ENCODE assay signal across 13 cellular contexts in the genomic region with DNA sequence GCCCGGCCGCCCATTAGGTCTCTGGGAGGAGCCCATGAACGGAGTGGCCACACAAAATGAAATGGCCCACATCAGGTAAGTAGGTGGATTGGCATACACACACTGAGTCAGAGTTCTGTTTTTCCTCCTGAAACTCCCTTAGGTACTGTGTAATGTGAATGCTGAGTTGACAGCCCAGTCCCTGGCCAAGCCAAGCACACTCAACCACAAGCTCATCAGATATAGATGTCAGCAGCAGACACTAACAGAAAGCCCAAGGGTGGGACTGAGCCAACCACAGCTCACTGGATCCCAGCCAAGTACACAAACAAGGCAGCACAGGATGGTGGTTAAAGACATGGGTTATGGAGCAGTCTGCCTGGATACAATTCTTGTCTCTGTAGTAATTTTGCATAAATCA.
DNase-seq lines count a peak whose midpoint lies in the region; ATAC-seq, FAIRE-seq and TF ChIP-seq lines count a peak whose summit lies in the region.
"Had no signal": no experiment of that assay in that cellular context is flagged by ENCODE, and none has a peak within 500 bp of the region (broad histone marks: within the 10 kb centered on the region; RNA-seq: fewer than 3 reads in every experiment).

No MANE protein-coding gene starts in this region.

- no peaks in the 10 kb centered on the region for H3K36me3 ChIP-seq in H1 (ENCODE audit: control insufficient read depth in 2 of 4, insufficient read depth in 4 of 4, low read length in 3 of 4)

- POLR2A ChIA-PET in H1 (lab: Charles Lee; ENCODE audit: partially characterized antibody) = interaction anchor here (1.0 kb wide), 1 partner anchor 11 kb away, joined by 3 read pairs; no protein-coding TSS in a partner anchor

- no peak for TF ChIP-seq EP300 in H1 (IDR thresholded peaks at IDR 0.05; ENCODE audit: borderline replicate concordance in 1 of 2, low read depth in 2 of 2, low read length in 2 of 2)

- no peaks in the 10 kb centered on the region for H3K27me3 ChIP-seq in H1 (replicated peaks in 1 of 4; ENCODE audit: control insufficient read depth in 3 of 4, extremely low read depth in 1 of 4, insufficient read depth in 3 of 4, low read length in 3 of 4)

- ATAC-seq in HG03432 (IDR thresholded peaks at IDR 0.05; ENCODE audit: unreplicated experiment) = peak; percentile 57
- ATAC-seq: HepG2 had no signal

- 95% methylated on average over 3 of the region's 3 CpGs; no CpG with 5 or more reads in 1 of the 2 experiments for WGBS in H1 (ENCODE audit: extremely low coverage in 1 of 2, insufficient coverage in 1 of 2, insufficient read length in 1 of 2, insufficient replicate concordance in 2 of 2, low coverage in 1 of 2, low lambda C conversion rate in 2 of 2, missing lambda C conversion rate in 1 of 2), 2 experiments

- TF ChIP-seq RAD21 in H1 (IDR thresholded peaks at IDR 0.05 in 1 of 2, conservative IDR thresholded peaks at IDR 0.05 in 1 of 2; ENCODE audit: low read depth in 2 of 2, low read length in 2 of 2) = no peak

- H2BK15ac ChIP-seq in H1 (ENCODE audit: low read length) = no peak overlapping the region

- no peaks in the 10 kb centered on the region for H4K20me1 ChIP-seq in H1 (replicated peaks in 1 of 2; ENCODE audit: control insufficient read depth in 1 of 2, insufficient read depth in 2 of 2, low read length in 2 of 2)

- no peak overlapping the region for H4K91ac ChIP-seq in H1 (replicated peaks; ENCODE audit: insufficient read length, low read length)

- H2BK20ac ChIP-seq in H1 (ENCODE audit: low read length) = peak overlapping the region; percentile 9; the same call in 1 of the 2 replicates

- H3K4ac ChIP-seq in H1 (replicated peaks; ENCODE audit: insufficient read length, low read depth, low read length) = no peak overlapping the region

- TF ChIP-seq CTCF in H1 (IDR thresholded peaks at IDR 0.05; ENCODE audit: control extremely low read depth in 1 of 3, insufficient read depth in 1 of 3, low read depth in 1 of 3, low read length in 3 of 3) = no peak
- no peak for TF ChIP-seq CTCF in osteocyte (IDR thresholded peaks at IDR 0.05)

- H2BK12ac ChIP-seq in H1 (ENCODE audit: low read depth, low read length) = no peak overlapping the region

- H3K56ac ChIP-seq in H1 (replicated peaks; ENCODE audit: insufficient read length, low read depth, low read length) = no peak overlapping the region

- peaks cover 14% of the 10 kb centered on the region for H3K4me1 Mint-ChIP-seq in osteocyte (ENCODE audit: unreplicated experiment)

- H3K4me1 ChIP-seq in H1 (replicated peaks in 1 of 4; ENCODE audit: control insufficient read depth in 3 of 4, insufficient read depth in 4 of 4, low read length in 3 of 4) = no peaks in the 10 kb centered on the region

- no peaks in the 10 kb centered on the region for H3K79me2 ChIP-seq in H1 (ENCODE audit: control insufficient read depth in 1 of 2, insufficient read depth in 2 of 2, low read length in 2 of 2)

- H2AFZ ChIP-seq in H1 (ENCODE audit: low read length) = no peak overlapping the region

- no peaks in the 10 kb centered on the region for H3K9me3 ChIP-seq in H1 (ENCODE audit: insufficient read depth in 2 of 2, low read depth in 1 of 2, low read length in 1 of 2)

- H3K27me3 Mint-ChIP-seq in osteocyte (ENCODE audit: unreplicated experiment) = no peaks in the 10 kb centered on the region

- H3K23ac ChIP-seq in H1 (ENCODE audit: insufficient read length) = no peak overlapping the region

- no peak overlapping the region for H3K27ac ChIP-seq in H1 (ENCODE audit: low read depth, low read length)

- no peak for TF ChIP-seq POLR2A in H1 (IDR thresholded peaks at IDR 0.05; ENCODE audit: control extremely low read depth in 1 of 2, low read depth in 2 of 2, low read length in 2 of 2)

- FAIRE-seq in H1 (lab: Jason Lieb, UNC) = no peak
- FAIRE-seq: HepG2 had no signal

- DNase-seq in NCI-H226 = peak; percentile 65
- DNase-seq in H1 (ENCODE audit: low read depth in 1 of 2, low spot score in 2 of 2) = no peak
- DNase-seq in osteocyte (ENCODE audit: extremely low spot score, unreplicated experiment) = no peak
- DNase-seq in NOMO-1 treated with dmso at 0.1 percent for 144 hours (lab: John Stamatoyannopoulos, UW; ENCODE audit: unreplicated experiment) = no peak
- no peak for DNase-seq in NCI-H187 treated with DMSO at 0.1 percent for 48 hours (lab: John Stamatoyannopoulos, UW)
- no peak for DNase-seq in dedifferentiated amniotic fluid mesenchymal stem cell (ENCODE audit: extremely low spot score)
- DNase-seq: activated CD4-positive, CD25-positive, alpha-beta regulatory T cell; activated gamma-delta T cell; effector CD4-positive, alpha-beta T cell; islet precursor cell; posterior cingulate gyrus had no signal

- H2BK120ac ChIP-seq in H1 (replicated peaks; ENCODE audit: low read depth, low read length) = no peak overlapping the region

- CTCF ChIA-PET in H1 (lab: Charles Lee; ENCODE audit: partially characterized antibody) = interaction anchor here (1.4 to 2.6 kb wide), 2 partner anchors 9 to 11 kb away, joined by 7 to 9 read pairs; no protein-coding TSS in a partner anchor

- H2AK5ac ChIP-seq in H1 (ENCODE audit: low read depth, low read length) = no peak overlapping the region

- no peaks in the 10 kb centered on the region for H3K36me3 Mint-ChIP-seq in osteocyte (ENCODE audit: unreplicated experiment)

- no peak overlapping the region for H3K4me3 Mint-ChIP-seq in osteocyte (ENCODE audit: unreplicated experiment)

- no peaks in the 10 kb centered on the region for H3K9me3 Mint-ChIP-seq in osteocyte (ENCODE audit: unreplicated experiment)

- no peak overlapping the region for H3K9ac ChIP-seq in H1 (replicated peaks in 1 of 4; ENCODE audit: extremely low read depth in 1 of 4, low read depth in 3 of 4, low read length in 3 of 4)

- H3K23me2 ChIP-seq in H1 (ENCODE audit: low read depth, low read length) = no peaks in the 10 kb centered on the region

- H3K79me1 ChIP-seq in H1 (ENCODE audit: low read depth, low read length) = no peaks in the 10 kb centered on the region

- H2BK5ac ChIP-seq in H1 (ENCODE audit: low read depth, low read length) = no peak overlapping the region

- H3K4me3 ChIP-seq in H1 (ENCODE audit: extremely low read depth in 1 of 4, insufficient read depth in 2 of 4, low read depth in 3 of 4, low read length in 4 of 4) = no peak overlapping the region

- H4K5ac ChIP-seq in H1 (ENCODE audit: insufficient read length, low read depth, low read length) = no peak overlapping the region

- no peak overlapping the region for H4K8ac ChIP-seq in H1 (ENCODE audit: extremely low read depth, insufficient read depth, low read length)

- H3K4me2 ChIP-seq in H1 (ENCODE audit: insufficient read depth in 1 of 2, low read depth in 2 of 2, low read length in 2 of 2) = no peak overlapping the region

- no peak overlapping the region for H3K14ac ChIP-seq in H1 (ENCODE audit: insufficient read length)

- H3K18ac ChIP-seq in H1 (ENCODE audit: extremely low read depth, low read length) = no peak overlapping the region

- H3K27ac Mint-ChIP-seq in osteocyte (ENCODE audit: unreplicated experiment) = peak overlapping the region; percentile 53

TF ChIP-seq in H1, 55 proteins besides CTCF, POLR2A, EP300 and RAD21:
- TF ChIP-seq JUND (IDR thresholded peaks at IDR 0.05; ENCODE audit: low read length) = no peak
- TF ChIP-seq, protein P1, sequence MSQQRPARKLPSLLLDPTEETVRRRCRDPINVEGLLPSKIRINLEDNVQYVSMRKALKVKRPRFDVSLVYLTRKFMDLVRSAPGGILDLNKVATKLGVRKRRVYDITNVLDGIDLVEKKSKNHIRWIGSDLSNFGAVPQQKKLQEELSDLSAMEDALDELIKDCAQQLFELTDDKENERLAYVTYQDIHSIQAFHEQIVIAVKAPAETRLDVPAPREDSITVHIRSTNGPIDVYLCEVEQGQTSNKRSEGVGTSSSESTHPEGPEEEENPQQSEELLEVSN (IDR thresholded peaks at IDR 0.05) = no peak
